Comparison of ENCODE assay signal across 1 cellular context in the genomic region with DNA sequence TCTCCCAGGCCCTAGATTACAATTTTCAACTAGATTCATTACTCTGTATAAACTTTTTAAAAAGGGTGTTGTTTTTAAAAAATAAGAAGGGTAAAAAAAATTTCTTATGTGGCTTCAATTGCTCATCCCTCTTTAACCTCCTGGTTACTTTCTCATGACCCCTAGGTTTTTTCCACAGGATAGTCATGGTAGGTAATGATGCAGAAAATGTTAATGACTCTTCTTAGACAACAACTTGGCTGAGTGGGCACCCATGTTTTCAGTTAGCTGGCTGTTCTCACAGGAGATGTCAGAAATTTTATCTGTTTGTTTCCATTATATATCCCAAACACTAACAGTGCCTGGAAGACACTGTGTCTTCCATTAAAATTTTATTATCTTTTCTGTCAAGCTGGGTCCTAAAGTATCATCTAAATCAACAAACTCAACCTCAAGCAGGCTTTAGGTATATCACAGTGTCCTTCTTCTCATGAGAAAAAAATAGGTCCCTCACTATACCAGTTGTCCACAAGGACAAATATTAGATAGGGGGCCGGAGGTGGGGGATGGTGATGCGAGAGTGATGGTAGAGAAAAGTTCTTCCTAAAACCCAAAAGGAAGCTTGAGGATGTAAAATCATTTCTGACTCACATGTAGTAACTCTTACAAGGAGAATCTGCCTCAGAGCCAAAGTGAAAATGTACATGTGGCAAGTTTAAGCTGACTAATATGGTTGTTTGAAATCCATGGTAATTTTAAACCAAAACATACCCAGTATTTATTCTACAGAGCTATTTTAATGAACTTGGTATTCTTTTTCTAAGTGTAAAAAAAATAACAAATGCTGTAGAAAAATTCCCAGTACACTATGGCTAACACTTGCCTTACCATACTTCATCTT.
TF ChIP-seq lines count a peak whose summit lies in the region.

No MANE protein-coding gene starts in this region.

TF ChIP-seq in GM23338, 12 proteins besides CTCF, POLR2A, EP300 and RAD21:
- TF ChIP-seq REST (IDR thresholded peaks at IDR 0.05; ENCODE audit: unreplicated experiment) (no peak), ETS1 (IDR thresholded peaks at IDR 0.05) (no peak)
